In the genomic region with DNA sequence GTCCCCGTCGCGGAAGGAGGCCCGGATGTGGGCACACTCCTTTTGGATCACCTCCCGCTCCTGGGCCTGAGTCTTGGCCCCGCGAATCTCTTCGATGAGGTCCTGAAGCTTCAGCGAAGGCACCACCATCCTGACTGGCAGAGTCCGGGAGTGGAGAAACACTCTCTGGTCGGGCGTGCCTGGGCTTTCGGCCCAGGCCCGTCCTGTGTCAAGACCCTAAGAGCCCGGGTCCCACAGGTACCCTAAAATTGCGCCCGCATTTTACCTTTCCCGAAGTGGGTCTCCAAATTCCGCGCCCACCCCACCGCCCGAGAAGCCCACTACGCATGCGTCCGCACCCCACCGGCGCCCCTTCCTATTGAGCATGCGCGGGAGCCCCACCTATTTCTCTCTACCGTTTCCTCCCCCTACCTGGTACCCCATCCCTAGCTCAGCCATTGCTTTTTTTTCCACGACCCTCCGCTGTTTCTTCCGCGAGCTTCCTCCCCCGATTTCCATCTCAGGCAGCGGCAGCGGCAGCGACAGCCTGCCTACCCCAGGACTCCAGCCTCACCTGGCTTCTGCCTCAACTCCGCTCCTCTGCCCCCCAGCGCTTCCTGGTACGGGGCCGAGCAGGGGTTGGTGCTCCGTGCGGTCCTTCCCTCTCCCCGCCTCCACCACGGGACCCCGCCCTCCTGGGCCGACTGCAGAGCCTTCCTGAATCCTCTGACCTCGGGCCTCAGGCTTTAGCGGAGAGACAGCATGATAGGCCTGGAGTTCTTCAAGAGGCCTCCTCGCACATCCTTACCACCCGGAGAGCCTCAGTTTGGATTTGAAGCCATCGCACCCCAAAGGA, we compare ENCODE assay signal across 8 cellular contexts. TPM values are rescaled to one million over a fixed set of nuclear protein-coding genes. Genes with fewer than 3 reads are reported as not detected.
DNase-seq lines count a peak whose midpoint lies in the region; ATAC-seq and TF ChIP-seq lines count a peak whose summit lies in the region.

A gene with protein sequence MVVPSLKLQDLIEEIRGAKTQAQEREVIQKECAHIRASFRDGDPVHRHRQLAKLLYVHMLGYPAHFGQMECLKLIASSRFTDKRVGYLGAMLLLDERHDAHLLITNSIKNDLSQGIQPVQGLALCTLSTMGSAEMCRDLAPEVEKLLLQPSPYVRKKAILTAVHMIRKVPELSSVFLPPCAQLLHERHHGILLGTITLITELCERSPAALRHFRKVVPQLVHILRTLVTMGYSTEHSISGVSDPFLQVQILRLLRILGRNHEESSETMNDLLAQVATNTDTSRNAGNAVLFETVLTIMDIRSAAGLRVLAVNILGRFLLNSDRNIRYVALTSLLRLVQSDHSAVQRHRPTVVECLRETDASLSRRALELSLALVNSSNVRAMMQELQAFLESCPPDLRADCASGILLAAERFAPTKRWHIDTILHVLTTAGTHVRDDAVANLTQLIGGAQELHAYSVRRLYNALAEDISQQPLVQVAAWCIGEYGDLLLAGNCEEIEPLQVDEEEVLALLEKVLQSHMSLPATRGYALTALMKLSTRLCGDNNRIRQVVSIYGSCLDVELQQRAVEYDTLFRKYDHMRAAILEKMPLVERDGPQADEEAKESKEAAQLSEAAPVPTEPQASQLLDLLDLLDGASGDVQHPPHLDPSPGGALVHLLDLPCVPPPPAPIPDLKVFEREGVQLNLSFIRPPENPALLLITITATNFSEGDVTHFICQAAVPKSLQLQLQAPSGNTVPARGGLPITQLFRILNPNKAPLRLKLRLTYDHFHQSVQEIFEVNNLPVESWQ (minus strand): TSS at position 606 of the 835 bp plus-strand sequence. CDS start 477 bp downstream, at position 129.

- H4K20me1 ChIP-seq in KMS-11 (ENCODE audit: insufficient read depth), result no peaks in the 10 kb centered on the region
- no peaks in the 10 kb centered on the region for H4K20me1 ChIP-seq in fibroblast of lung (ENCODE audit: control insufficient read depth, extremely low read depth, insufficient read depth, low read length)

- H3K27me3 ChIP-seq in KMS-11 (ENCODE audit: insufficient read depth, low read depth) (no peaks in the 10 kb centered on the region), fibroblast of lung (ENCODE audit: control insufficient read depth, insufficient read depth, low read length) (no peaks in the 10 kb centered on the region)

- H3K27ac Mint-ChIP-seq in natural killer cell, result peak within 1 kb of the TSS; percentile 91 to 99
- H3K27ac Mint-ChIP-seq in stimulated activated naive CD8-positive, alpha-beta T cell treated with anti-CD3 and anti-CD28 coated beads, Interleukin-15, Interleukin-2, amounts not matched to agents 100 ng/mL and 50 ng/mL, for 24 hours, result peak within 1 kb of the TSS; percentile 100

- no peaks in the 10 kb centered on the region for H3K9me3 ChIP-seq in fibroblast of lung (ENCODE audit: control insufficient read depth, insufficient read depth, low read depth, low read length)

- peaks cover 8% of the 10 kb centered on the region for H3K4me1 ChIP-seq in KMS-11 (ENCODE audit: low read depth, poor library complexity, severe bottlenecking)
- H3K4me1 ChIP-seq in fibroblast of lung (ENCODE audit: control insufficient read depth, extremely low read depth, insufficient read depth, low read length), result no peaks in the 10 kb centered on the region

- no peaks in the 10 kb centered on the region for H3K9me3 Mint-ChIP-seq in natural killer cell
- H3K9me3 Mint-ChIP-seq in stimulated activated naive CD8-positive, alpha-beta T cell treated with anti-CD3 and anti-CD28 coated beads, Interleukin-15, Interleukin-2, amounts not matched to agents 100 ng/mL and 50 ng/mL, for 24 hours, result no peaks in the 10 kb centered on the region

- peak within 1 kb of the TSS; percentile 64 for H2AFZ ChIP-seq in KMS-11 (ENCODE audit: low read depth)
- peak within 1 kb of the TSS; percentile 95 for H2AFZ ChIP-seq in fibroblast of lung (ENCODE audit: low read length)

- H3K27ac ChIP-seq in KMS-11 (no peak within 1 kb of the TSS), fibroblast of lung (ENCODE audit: insufficient read depth, low read length) (no peak within 1 kb of the TSS)

- H3K4me3 Mint-ChIP-seq in natural killer cell, result peak within 1 kb of the TSS; percentile 97
- H3K4me3 Mint-ChIP-seq in stimulated activated naive CD8-positive, alpha-beta T cell treated with anti-CD3 and anti-CD28 coated beads, Interleukin-15, Interleukin-2, amounts not matched to agents 100 ng/mL and 50 ng/mL, for 24 hours, result peak within 1 kb of the TSS; percentile 100

- H3K79me2 ChIP-seq in KMS-11 (ENCODE audit: insufficient read depth, low read depth) (no peaks in the 10 kb centered on the region), fibroblast of lung (ENCODE audit: control insufficient read depth, insufficient read depth, low read length) (no peaks in the 10 kb centered on the region)

- no peak for TF ChIP-seq CTCF in KMS-11 (conservative IDR thresholded peaks at IDR 0.05; ENCODE audit: low read depth, low read length)
- TF ChIP-seq CTCF in fibroblast of lung (conservative IDR thresholded peaks at IDR 0.05 in 1 of 2, IDR thresholded peaks at IDR 0.05 in 1 of 2; ENCODE audit: low read depth in 1 of 2, low read length in 2 of 2), result no peak
- TF ChIP-seq CTCF in natural killer cell (IDR thresholded peaks at IDR 0.05), result no peak

- no peaks in the 10 kb centered on the region for H3K36me3 Mint-ChIP-seq in natural killer cell
- H3K36me3 Mint-ChIP-seq in stimulated activated naive CD8-positive, alpha-beta T cell treated with anti-CD3 and anti-CD28 coated beads, Interleukin-15, Interleukin-2, amounts not matched to agents 100 ng/mL and 50 ng/mL, for 24 hours (ENCODE audit: low read depth), result peaks cover 28% of the 10 kb centered on the region

- no peaks in the 10 kb centered on the region for H3K36me3 ChIP-seq in KMS-11 (ENCODE audit: insufficient read depth)
- no peaks in the 10 kb centered on the region for H3K36me3 ChIP-seq in fibroblast of lung (ENCODE audit: control insufficient read depth, insufficient read depth, low read length)

- ATAC-seq in GM21717 (IDR thresholded peaks at IDR 0.05; ENCODE audit: unreplicated experiment), result peak; percentile 71
- ATAC-seq in natural killer cell, result peak; percentile 85 to 90 (median 86)

- H3K4me2 ChIP-seq in KMS-11 (peak within 1 kb of the TSS; percentile 45), fibroblast of lung (ENCODE audit: extremely low read depth, insufficient read depth, low read length) (peak within 1 kb of the TSS; percentile 98)

- H3K4me1 Mint-ChIP-seq in natural killer cell, result peaks cover 24 to 44% of the 10 kb centered on the region in 2 donors
- peaks cover 31% of the 10 kb centered on the region for H3K4me1 Mint-ChIP-seq in stimulated activated naive CD8-positive, alpha-beta T cell treated with anti-CD3 and anti-CD28 coated beads, Interleukin-15, Interleukin-2, amounts not matched to agents 100 ng/mL and 50 ng/mL, for 24 hours (ENCODE audit: low read depth)

- H3K27me3 Mint-ChIP-seq in natural killer cell (ENCODE audit: low read depth in 2 of 2), result peaks cover 0 to 7% of the 10 kb centered on the region in 2 donors
- peaks cover 6% of the 10 kb centered on the region for H3K27me3 Mint-ChIP-seq in stimulated activated naive CD8-positive, alpha-beta T cell treated with anti-CD3 and anti-CD28 coated beads, Interleukin-15, Interleukin-2, amounts not matched to agents 100 ng/mL and 50 ng/mL, for 24 hours

- DNase-seq in DMS53 treated with DMSO at 0.1 percent for 48 hours (lab: John Stamatoyannopoulos, UW; ENCODE audit: unreplicated experiment), result peak; percentile 71
- DNase-seq in RKO (ENCODE audit: low spot score), result peak; percentile 81
- peak; percentile 80 for DNase-seq in activated T-helper 1 cell treated with Interleukin-2 at 50 U/mL for 16 hours (ENCODE audit: low read depth)
- DNase-seq in fibroblast of lung (ENCODE audit: low read depth in 2 of 2), result peak; percentile 45 to 69
- peak; percentile 61 for DNase-seq in natural killer cell

- H3K9ac ChIP-seq in KMS-11 (peak within 1 kb of the TSS; percentile 49; the same call in 1 of the 2 replicates), fibroblast of lung (ENCODE audit: insufficient read depth, low read length) (peak within 1 kb of the TSS; percentile 50)

- H3K4me3 ChIP-seq in KMS-11 (IDR thresholded peaks at IDR 0.05; ENCODE audit: insufficient read depth, low read depth, low read length), result no peak within 1 kb of the TSS
- H3K4me3 ChIP-seq in fibroblast of lung (replicated peaks in 1 of 4; ENCODE audit: control extremely low read depth in 1 of 4, insufficient read depth in 1 of 4, low read depth in 3 of 4, low read length in 4 of 4), result peak within 1 kb of the TSS; percentile 55 to 70 (median 64)

- intact Hi-C loops in natural killer cell (cut with micrococcal nuclease), result no loop called here

RNA-seq across cellular contexts. Expression of the gene that starts here (rescaled TPM):
- 5.6 and 9.2 TPM in 2 replicates for total RNA-seq in fibroblast of lung
- polyA plus RNA-seq in fibroblast of lung, result 3.6 and 7.9 TPM in 2 replicates
- polyA plus RNA-seq in fibroblast of lung (2012), result 5.2 and 7.9 TPM in 2 replicates
- polyA minus RNA-seq in fibroblast of lung (ENCODE audit: low replicate concordance), result 47.3 and 80.7 TPM in 2 replicates
- 100 to 1,000 TPM; 219 to 296 (median 259) TPM for total RNA-seq in natural killer cell

Comparison
In these comparisons a context has a peak if more than half of its experiments do, and no peak if none do; other contexts are left out.
1. RNA of the gene that starts here (total RNA-seq): 219 to 296 TPM in natural killer cell; 5.6 to 9.2 TPM in fibroblast of lung; every median in the first group is over 10 times any median in the second.
2. Peak in every context shown above with its lines, with median percentiles within 50 percentile points of each other: DNase-seq.